ENCODE assay signal across 31 cellular contexts in the genomic region with DNA sequence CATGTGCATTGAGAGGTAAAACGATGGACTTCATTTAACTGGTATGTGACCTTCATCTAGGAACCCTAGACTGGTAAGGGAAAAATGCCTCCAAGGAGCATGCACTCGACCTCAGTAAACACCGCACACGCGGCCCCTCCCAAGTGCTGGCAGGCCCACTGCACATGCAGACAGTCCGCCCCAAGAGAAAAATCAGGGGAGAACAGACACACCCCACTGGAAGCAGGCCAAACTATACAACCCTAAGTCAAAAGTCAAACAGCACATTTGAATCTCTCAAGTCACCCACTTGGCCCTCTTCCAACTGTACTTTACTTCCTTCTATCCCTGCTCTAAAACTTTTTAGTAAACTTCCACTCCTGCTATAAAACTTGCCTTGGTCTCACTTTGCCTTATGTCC.
A peak's percentile ranks its signal among the peaks of the same experiment; 100 is the strongest.
DNase-seq lines count a peak whose midpoint lies in the region; ATAC-seq, FAIRE-seq and TF ChIP-seq lines count a peak whose summit lies in the region.
"Had no signal": no experiment of that assay in that cellular context is flagged by ENCODE, and none has a peak within 500 bp of the region (broad histone marks: within the 10 kb centered on the region; RNA-seq: fewer than 3 reads in every experiment).

No MANE protein-coding gene starts in this region.

- DNase-seq in PC-3 = peak; percentile 36
- DNase-seq in endothelial cell of umbilical vein (ENCODE audit: low read depth, low spot score) = peak; percentile 73
- DNase-seq in mesothelial cell of epicardium (ENCODE audit: low spot score in 2 of 2, unreplicated experiment in 2 of 2) = no peak
- no peak for DNase-seq in aorta
- DNase-seq in activated CD8-positive, alpha-beta T cell treated with anti-CD3 and anti-CD28 coated beads for 36 hours = no peak
- DNase-seq in GM19238 (ENCODE audit: insufficient read length, low spot score) = no peak
- DNase-seq in hippocampal formation (lab: John Stamatoyannopoulos, UW) = no peak
- DNase-seq: activated CD4-positive, alpha-beta T cell treated with anti-CD3 and anti-CD28 coated beads, Interleukin-2, amount 50 U/mL, for 1 hour; activated CD8-positive, alpha-beta memory T cell treated with anti-CD3 and anti-CD28 coated beads, Interleukin-2, amount 50 U/mL, for 4 hours; body of pancreas; DMS 273 treated with DMSO at 0.1 percent for 48 hours; foreskin fibroblast; GDM1; kidney; mesendoderm; NCI-H1092 treated with DMSO at 0.1 percent for 48 hours; NCI-H2081; SHP77 treated with DMSO at 0.1 percent for 48 hours; stimulated activated CD4-positive, alpha-beta T cell treated with anti-CD3 and anti-CD28 coated beads, Interleukin-2, amount 100 ng/mL, for 24 hours; stimulated activated naive CD4-positive, alpha-beta T cell; T-helper 1 cell; WERI-Rb-1 had no signal

- H3K4me3 ChIP-seq in HEK293 (ENCODE audit: low read depth, low read length) (no peak overlapping the region), PC-3 (ENCODE audit: low read length) (no peak overlapping the region), endothelial cell of umbilical vein (replicated peaks in 1 of 3; ENCODE audit: insufficient read depth in 1 of 3, low read depth in 1 of 3, low read length in 3 of 3) (no peak overlapping the region), aorta (ENCODE audit: low read length in 2 of 2) (no peak overlapping the region)
- H3K4me3 ChIP-seq: body of pancreas, GM12878 had no signal

- H3K4me2 ChIP-seq in PC-3 (ENCODE audit: low read length) (no peak overlapping the region), endothelial cell of umbilical vein (ENCODE audit: insufficient read depth, low read length) (no peak overlapping the region)

- H3K27me3 ChIP-seq in PC-3 (ENCODE audit: low read length) (no peaks in the 10 kb centered on the region), endothelial cell of umbilical vein (ENCODE audit: control insufficient read depth in 2 of 2, insufficient read depth in 2 of 2, low read length in 2 of 2) (no peaks in the 10 kb centered on the region), aorta (ENCODE audit: control insufficient read depth in 1 of 2, insufficient read depth in 2 of 2, low read length in 1 of 2) (no peaks in the 10 kb centered on the region)
- H3K27me3 ChIP-seq: body of pancreas had no signal

- H3K27ac Mint-ChIP-seq in mesothelial cell of epicardium = peak overlapping the region; percentile 52
- H3K27ac Mint-ChIP-seq in activated CD8-positive, alpha-beta T cell treated with anti-CD3 and anti-CD28 coated beads for 36 hours = no peak overlapping the region
- H3K27ac Mint-ChIP-seq: activated T-helper 2 cell treated with anti-CD3 and anti-CD28 coated beads, Interferon-gamma antibody, Interleukin-2, Interleukin-4, amounts not matched to agents 10 μg/mL and 5 μg/mL and 100 μg/mL, durations not matched to agents 14 hours and 24 hours and 36 hours; nephron had no signal

- no TSS peak for BruUV-seq in PC-3 (replicated peaks; lab: Mats Ljungman, UMichigan)
- no TSS peak for BruUV-seq in endothelial cell of umbilical vein (replicated peaks; lab: Mats Ljungman, UMichigan)

- H4K20me1 ChIP-seq in PC-3 (ENCODE audit: low read length) = no peaks in the 10 kb centered on the region
- no peaks in the 10 kb centered on the region for H4K20me1 ChIP-seq in endothelial cell of umbilical vein (replicated peaks; ENCODE audit: control insufficient read depth, extremely low read depth, insufficient read depth, low read length)

- H3K4me3 Mint-ChIP-seq in mesothelial cell of epicardium = no peak overlapping the region
- H3K4me3 Mint-ChIP-seq in activated CD8-positive, alpha-beta T cell treated with anti-CD3 and anti-CD28 coated beads for 36 hours = no peak overlapping the region
- H3K4me3 Mint-ChIP-seq: nephron had no signal

- H3K9ac ChIP-seq in PC-3 (ENCODE audit: low read length) (no peak overlapping the region), endothelial cell of umbilical vein (replicated peaks; ENCODE audit: extremely low read depth, insufficient read depth, low read length) (no peak overlapping the region)
- H3K9ac ChIP-seq: parathyroid adenoma had no signal

- H2AFZ ChIP-seq in PC-3 (ENCODE audit: low read length) (no peak overlapping the region), endothelial cell of umbilical vein (ENCODE audit: low read depth, low read length) (no peak overlapping the region)
- H2AFZ ChIP-seq: parathyroid adenoma had no signal

- H3K9me1 ChIP-seq in endothelial cell of umbilical vein (replicated peaks; ENCODE audit: control insufficient read depth, extremely low read depth, insufficient read depth, low read length) = no peaks in the 10 kb centered on the region

- peaks cover 8% of the 10 kb centered on the region for H3K9me3 Mint-ChIP-seq in mesothelial cell of epicardium
- no peaks in the 10 kb centered on the region for H3K9me3 Mint-ChIP-seq in activated CD8-positive, alpha-beta T cell treated with anti-CD3 and anti-CD28 coated beads for 36 hours
- H3K9me3 Mint-ChIP-seq: activated T-helper 2 cell treated with anti-CD3 and anti-CD28 coated beads, Interferon-gamma antibody, Interleukin-2, Interleukin-4, amounts not matched to agents 10 μg/mL and 5 μg/mL and 100 μg/mL, durations not matched to agents 14 hours and 24 hours and 36 hours had no signal

- peaks cover 7% of the 10 kb centered on the region for H3K36me3 Mint-ChIP-seq in mesothelial cell of epicardium
- no peaks in the 10 kb centered on the region for H3K36me3 Mint-ChIP-seq in activated CD8-positive, alpha-beta T cell treated with anti-CD3 and anti-CD28 coated beads for 36 hours (ENCODE audit: low read depth)

- CTCF ChIA-PET in HEK293 (lab: Yijun Ruan, JAX) = no interaction called here
- CTCF ChIA-PET in PC-3 (lab: Charles Lee) = no interaction called here
- CTCF ChIA-PET in endothelial cell of umbilical vein (lab: Charles Lee) = interaction anchor here (1.0 kb wide), 1 partner anchor 431 kb away, joined by 3 read pairs; no protein-coding TSS in a partner anchor
- CTCF ChIA-PET in activated CD8-positive, alpha-beta T cell treated with anti-CD3 and anti-CD28 coated beads for 36 hours (lab: Charles Lee) = no interaction called here

- H3K4me1 ChIP-seq in HEK293 (ENCODE audit: control insufficient read depth, insufficient read depth, low read length) (no peaks in the 10 kb centered on the region), PC-3 (ENCODE audit: insufficient read depth, low read length) (peaks cover 28% of the 10 kb centered on the region), endothelial cell of umbilical vein (ENCODE audit: control insufficient read depth, extremely low read depth, insufficient read depth, low read length) (no peaks in the 10 kb centered on the region), aorta (ENCODE audit: control insufficient read depth in 1 of 2, insufficient read depth in 2 of 2, low read length in 2 of 2) (no peaks in the 10 kb centered on the region)
- H3K4me1 ChIP-seq: body of pancreas, parathyroid adenoma had no signal

- POLR2A ChIA-PET in HEK293 (lab: Yijun Ruan, JAX) = no interaction called here
- POLR2A ChIA-PET in PC-3 (lab: Charles Lee; ENCODE audit: unreplicated experiment) = no interaction called here
- POLR2A ChIA-PET in endothelial cell of umbilical vein (lab: Charles Lee) = no interaction called here
- POLR2A ChIA-PET in activated CD8-positive, alpha-beta T cell treated with anti-CD3 and anti-CD28 coated beads for 36 hours (lab: Charles Lee) = no interaction called here

- H3K4me1 Mint-ChIP-seq in mesothelial cell of epicardium = peaks cover 30% of the 10 kb centered on the region
- no peaks in the 10 kb centered on the region for H3K4me1 Mint-ChIP-seq in activated CD8-positive, alpha-beta T cell treated with anti-CD3 and anti-CD28 coated beads for 36 hours (ENCODE audit: low read depth)
- H3K4me1 Mint-ChIP-seq: nephron had no signal

- H3K9me2 ChIP-seq in PC-3 (replicated peaks; ENCODE audit: low read length) = no peaks in the 10 kb centered on the region

- TF ChIP-seq POLR2A in endothelial cell of umbilical vein (IDR thresholded peaks at IDR 0.05; ENCODE audit: low read depth, low read length) = no peak

- no peak for TF ChIP-seq CTCF in HEK293 (tag by site-specific recombination; IDR thresholded peaks at IDR 0.05)
- TF ChIP-seq CTCF in PC-3 (conservative IDR thresholded peaks at IDR 0.05; ENCODE audit: low read depth, low read length) = no peak
- no peak for TF ChIP-seq CTCF in endothelial cell of umbilical vein (IDR thresholded peaks at IDR 0.05; ENCODE audit: extremely low read depth in 1 of 2, insufficient read depth in 1 of 2, low read depth in 1 of 2, low read length in 2 of 2)
- no peak for TF ChIP-seq CTCF in mesothelial cell of epicardium (IDR thresholded peaks at IDR 0.05; ENCODE audit: unreplicated experiment)
- TF ChIP-seq CTCF in activated CD8-positive, alpha-beta T cell treated with anti-CD3 and anti-CD28 coated beads for 36 hours (IDR thresholded peaks at IDR 0.05) = no peak

- intact Hi-C loops in PC-3 (cut with micrococcal nuclease) (no loop called here), endothelial cell of umbilical vein (cut with micrococcal nuclease) (no loop called here), aorta (cut with DNase I) (no loop called here)
- intact Hi-C loops in activated CD8-positive, alpha-beta T cell treated with anti-CD3 and anti-CD28 coated beads for 36 hours (cut with micrococcal nuclease) = no loop called here

- no peak overlapping the region for H3K27ac ChIP-seq in HEK293 (ENCODE audit: extremely low read depth, low read depth, low read length)
- H3K27ac ChIP-seq in PC-3 (ENCODE audit: low read length) = no peak overlapping the region
- no peak overlapping the region for H3K27ac ChIP-seq in endothelial cell of umbilical vein (ENCODE audit: insufficient read depth, low read depth, low read length)
- no peak overlapping the region for H3K27ac ChIP-seq in aorta (ENCODE audit: low read depth in 1 of 2, low read length in 2 of 2)
- H3K27ac ChIP-seq: body of pancreas, C4-2B, parathyroid adenoma, WERI-Rb-1 had no signal

- no peaks in the 10 kb centered on the region for H3K36me3 ChIP-seq in HEK293 (ENCODE audit: control insufficient read depth in 2 of 2, insufficient read depth in 1 of 2, low read length in 2 of 2)
- no peaks in the 10 kb centered on the region for H3K36me3 ChIP-seq in PC-3 (ENCODE audit: low read depth, low read length)
- no peaks in the 10 kb centered on the region for H3K36me3 ChIP-seq in endothelial cell of umbilical vein (ENCODE audit: control insufficient read depth in 2 of 2, extremely low read depth in 1 of 2, insufficient read depth in 2 of 2, low read length in 2 of 2)
- no peaks in the 10 kb centered on the region for H3K36me3 ChIP-seq in aorta (ENCODE audit: control insufficient read depth in 1 of 2, insufficient read depth in 2 of 2, low read length in 1 of 2)
- H3K36me3 ChIP-seq: WERI-Rb-1 had no signal

- ATAC-seq in PC-3 (no peak; the same call in 1 of the 2 replicates), aorta (ENCODE audit: low FRiP score) (no peak)
- no peak for ATAC-seq in activated CD8-positive, alpha-beta T cell treated with anti-CD3 and anti-CD28 coated beads for 36 hours
- ATAC-seq: body of pancreas, GM12878 had no signal

- no peaks in the 10 kb centered on the region for H3K79me2 ChIP-seq in PC-3 (ENCODE audit: low read length)
- H3K79me2 ChIP-seq in endothelial cell of umbilical vein (ENCODE audit: control insufficient read depth, insufficient read depth, low read length) = no peaks in the 10 kb centered on the region
- H3K79me2 ChIP-seq: parathyroid adenoma had no signal

- peak; percentile 73 for FAIRE-seq in endothelial cell of umbilical vein (lab: Jason Lieb, UNC)
- FAIRE-seq: colon, GM19239, H1, kidney had no signal

- H3K27me3 Mint-ChIP-seq in mesothelial cell of epicardium (ENCODE audit: low read depth) = no peaks in the 10 kb centered on the region
- H3K27me3 Mint-ChIP-seq in activated CD8-positive, alpha-beta T cell treated with anti-CD3 and anti-CD28 coated beads for 36 hours = no peaks in the 10 kb centered on the region

- no peaks in the 10 kb centered on the region for H3F3A ChIP-seq in PC-3 (ENCODE audit: low read length, unreplicated experiment)

- H3K9me3 ChIP-seq in HEK293 (ENCODE audit: control insufficient read depth, insufficient read depth, low read depth, low read length) (no peaks in the 10 kb centered on the region), PC-3 (ENCODE audit: low read length) (no peaks in the 10 kb centered on the region), endothelial cell of umbilical vein (replicated peaks; ENCODE audit: control insufficient read depth, insufficient read depth, low read length) (no peaks in the 10 kb centered on the region), aorta (ENCODE audit: control insufficient read depth, low read length) (no peaks in the 10 kb centered on the region)
- H3K9me3 ChIP-seq: body of pancreas had no signal

- dilution Hi-C loops in endothelial cell of umbilical vein (cut with MboI; ENCODE audit: extremely low pct_ligation_motif_present, low sequenced_read_pairs) = no loop called here

- WGBS in aorta, 2 donors = 66 to 76% methylated on average over 6 of the region's 6 CpGs

Comparison
In these comparisons a context has a peak if more than half of its experiments do, and no peak if none do; other contexts are left out.
1. DNase-seq: peak in PC-3 (single experiment) and endothelial cell of umbilical vein (single experiment); none in mesothelial cell of epicardium (0 of 2), aorta (0 of 2), activated CD8-positive, alpha-beta T cell treated with anti-CD3 and anti-CD28 coated beads for 36 hours (single experiment), GM19238 (single experiment) and hippocampal formation (0 of 2).